19 cellular contexts compared by ENCODE assay signal in genomic region chr9:135006911-135007570, GRCh38.
DNase-seq lines count a peak whose midpoint lies in the region; ATAC-seq, FAIRE-seq and TF ChIP-seq lines count a peak whose summit lies in the region.
"Had no signal": no experiment of that assay in that cellular context is flagged by ENCODE, and none has a peak within 500 bp of the region (broad histone marks: within the 10 kb centered on the region; RNA-seq: fewer than 3 reads in every experiment).

No MANE protein-coding gene starts in this region.

- H4K20me1 ChIP-seq in osteoblast (ENCODE audit: insufficient read depth, low read length) = no peaks in the 10 kb centered on the region

- H3K36me3 ChIP-seq in kidney (ENCODE audit: control insufficient read depth in 1 of 2, insufficient read depth in 2 of 2, low read length in 2 of 2) (no peaks in the 10 kb centered on the region), osteoblast (ENCODE audit: insufficient read depth, low read length) (no peaks in the 10 kb centered on the region)

- DNase-seq in natural killer cell treated with Interleukin-12 subunit alpha and Interleukin-12 subunit beta and Interleukin-15 and Interleukin-18, amount 100 ng/mL, for 72 hours (ENCODE audit: low spot score) = peak; percentile 56
- DNase-seq in natural killer cell = no peak
- peak; percentile 47 for DNase-seq in kidney
- peak; percentile 57 for DNase-seq in osteoblast (ENCODE audit: insufficient read length, low spot score, missing footprints)
- no peak for DNase-seq in NCI-H2029 (lab: John Stamatoyannopoulos, UW)
- DNase-seq: C1 segment of cervical spinal cord, Calu3, COR-L47, DMS53, DND-41, GM23248, H7, HCEC 1CT had no signal

- intact Hi-C loops in natural killer cell (cut with micrococcal nuclease) (no loop called here), kidney (cut with DNase I) (no loop called here)

- H3K27ac ChIP-seq in kidney (ENCODE audit: low read depth in 2 of 2, low read length in 2 of 2) = no peak overlapping the region
- H3K27ac ChIP-seq in osteoblast (ENCODE audit: low read depth, low read length) = no peak overlapping the region
- H3K27ac ChIP-seq: GM23248 had no signal

- TF ChIP-seq CTCF in natural killer cell (IDR thresholded peaks at IDR 0.05) = no peak
- no peak for TF ChIP-seq CTCF in kidney (IDR thresholded peaks at IDR 0.05; ENCODE audit: borderline replicate concordance, extremely low read depth, insufficient read depth)
- TF ChIP-seq CTCF in osteoblast (IDR thresholded peaks at IDR 0.05; ENCODE audit: extremely low read depth, low read depth, low read length) = no peak

- FAIRE-seq in kidney (lab: Jason Lieb, UNC) = no peak
- FAIRE-seq: G401.6, GM12892, GM19239, H1 had no signal

- no peaks in the 10 kb centered on the region for H3K9me3 Mint-ChIP-seq in natural killer cell treated with Interleukin-12 subunit alpha and Interleukin-12 subunit beta and Interleukin-15 and Interleukin-18, amount 100 ng/mL, for 72 hours
- no peaks in the 10 kb centered on the region for H3K9me3 Mint-ChIP-seq in natural killer cell

- no peak overlapping the region for H3K9ac ChIP-seq in kidney (ENCODE audit: low read length in 2 of 2)
- H3K9ac ChIP-seq: GM23248 had no signal

- H3K27me3 ChIP-seq in osteoblast (ENCODE audit: insufficient read depth, low read length) = no peaks in the 10 kb centered on the region

- no peaks in the 10 kb centered on the region for H3K4me1 Mint-ChIP-seq in natural killer cell treated with Interleukin-12 subunit alpha and Interleukin-12 subunit beta and Interleukin-15 and Interleukin-18, amount 100 ng/mL, for 72 hours (ENCODE audit: low read depth in 2 of 2)
- no peaks in the 10 kb centered on the region for H3K4me1 Mint-ChIP-seq in natural killer cell
- H3K4me1 Mint-ChIP-seq: CD4-positive, alpha-beta memory T cell had no signal

- peaks cover 0 to 9% of the 10 kb centered on the region in 2 donors for H3K27me3 Mint-ChIP-seq in natural killer cell treated with Interleukin-12 subunit alpha and Interleukin-12 subunit beta and Interleukin-15 and Interleukin-18, amount 100 ng/mL, for 72 hours
- H3K27me3 Mint-ChIP-seq in natural killer cell (ENCODE audit: low read depth in 2 of 2) = no peaks in the 10 kb centered on the region

- H3K4me1 ChIP-seq in kidney (ENCODE audit: control insufficient read depth in 1 of 2, insufficient read depth in 1 of 2, low read depth in 1 of 2, low read length in 2 of 2) (no peaks in the 10 kb centered on the region), osteoblast (ENCODE audit: insufficient read depth, low read length) (no peaks in the 10 kb centered on the region)

- no peak overlapping the region for H3K4me3 Mint-ChIP-seq in natural killer cell treated with Interleukin-12 subunit alpha and Interleukin-12 subunit beta and Interleukin-15 and Interleukin-18, amount 100 ng/mL, for 72 hours
- H3K4me3 Mint-ChIP-seq in natural killer cell = no peak overlapping the region
- H3K4me3 Mint-ChIP-seq: CD4-positive, alpha-beta memory T cell had no signal

- no peaks in the 10 kb centered on the region for H3K79me2 ChIP-seq in osteoblast (ENCODE audit: insufficient read depth, low read length)

- H3K4me2 ChIP-seq in osteoblast (ENCODE audit: insufficient read depth, low read length) = no peak overlapping the region

- H3K36me3 Mint-ChIP-seq in natural killer cell treated with Interleukin-12 subunit alpha and Interleukin-12 subunit beta and Interleukin-15 and Interleukin-18, amount 100 ng/mL, for 72 hours = no peaks in the 10 kb centered on the region
- no peaks in the 10 kb centered on the region for H3K36me3 Mint-ChIP-seq in natural killer cell
- H3K36me3 Mint-ChIP-seq: CD4-positive, alpha-beta memory T cell had no signal

- ATAC-seq in natural killer cell treated with Interleukin-12 subunit alpha and Interleukin-12 subunit beta and Interleukin-15 and Interleukin-18, amount 100 ng/mL, for 72 hours = no peak
- no peak for ATAC-seq in natural killer cell
- ATAC-seq in GM19035 (IDR thresholded peaks at IDR 0.05; ENCODE audit: unreplicated experiment) = no peak

- H3K4me3 ChIP-seq in kidney (ENCODE audit: low read length in 2 of 2) (no peak overlapping the region), osteoblast (ENCODE audit: insufficient read depth, low read length) (no peak overlapping the region)
- H3K4me3 ChIP-seq: GM23248 had no signal

- no peak overlapping the region for H3K27ac Mint-ChIP-seq in natural killer cell treated with Interleukin-12 subunit alpha and Interleukin-12 subunit beta and Interleukin-15 and Interleukin-18, amount 100 ng/mL, for 72 hours
- no peak overlapping the region for H3K27ac Mint-ChIP-seq in natural killer cell
- H3K27ac Mint-ChIP-seq: CD4-positive, alpha-beta memory T cell had no signal

- H3K9me3 ChIP-seq in kidney (ENCODE audit: control insufficient read depth in 1 of 2, low read length in 2 of 2) = no peaks in the 10 kb centered on the region
- peaks cover 2% of the 10 kb centered on the region for H3K9me3 ChIP-seq in osteoblast (ENCODE audit: low read depth, low read length)

- no peak overlapping the region for H2AFZ ChIP-seq in osteoblast (ENCODE audit: low read length)
- H2AFZ ChIP-seq: GM23248 had no signal

Comparison
In these comparisons a context has a peak if more than half of its experiments do, and no peak if none do; other contexts are left out.
1. DNase-seq: peak in natural killer cell treated with Interleukin-12 subunit alpha and Interleukin-12 subunit beta and Interleukin-15 and Interleukin-18, amount 100 ng/mL, for 72 hours (single experiment), kidney (single experiment) and osteoblast (single experiment); none in natural killer cell (single experiment) and NCI-H2029 (single experiment).